ENCODE assay signal across 1 cellular context in genomic region chr7:97027427-97028234, GRCh38.
A peak's percentile ranks its signal among the peaks of the same experiment; 100 is the strongest.
TF ChIP-seq lines count a peak whose summit lies in the region.

No MANE protein-coding gene starts in this region.

TF ChIP-seq in HepG2, 621 proteins besides CTCF, POLR2A, EP300 and RAD21 (continued from another document and continues in another):
- TF ChIP-seq CENPBD1 (CRISPR knock-in tag; IDR thresholded peaks at IDR 0.05; ENCODE audit: borderline replicate concordance, low read depth): no peak
- no peak for TF ChIP-seq RFX5 (IDR thresholded peaks at IDR 0.05; ENCODE audit: low read depth, low read length)
- TF ChIP-seq ZMAT3 (CRISPR knock-in tag; conservative IDR thresholded peaks at IDR 0.05): no peak
- no peak for TF ChIP-seq FOXA1 (IDR thresholded peaks at IDR 0.05)
- TF ChIP-seq FOXA1 (CRISPR knock-in tag; IDR thresholded peaks at IDR 0.05): 0 out of 2 replicates have a peak, but pooled peaks have one; percentile 18
- no peak for TF ChIP-seq ZBTB7A (CRISPR knock-in tag; IDR thresholded peaks at IDR 0.05)
- no peak for TF ChIP-seq NFKBIZ (CRISPR knock-in tag; IDR thresholded peaks at IDR 0.05)
- TF ChIP-seq ZNF407 (CRISPR knock-in tag; IDR thresholded peaks at IDR 0.05; ENCODE audit: not compliant biosample characterization): no peak
- TF ChIP-seq HNRNPL (IDR thresholded peaks at IDR 0.05; ENCODE audit: low read depth, low read length): no peak
- no peak for TF ChIP-seq TCF7L2 (IDR thresholded peaks at IDR 0.05; ENCODE audit: low read depth, low read length)
- no peak for TF ChIP-seq MYPOP (CRISPR knock-in tag; IDR thresholded peaks at IDR 0.05)
- no peak; the same call in 1 of the 2 replicates for TF ChIP-seq PHF21A (CRISPR knock-in tag; IDR thresholded peaks at IDR 0.05)
- TF ChIP-seq EZH2 (conservative IDR thresholded peaks at IDR 0.05; ENCODE audit: low read depth, low read length): no peak
- TF ChIP-seq FOXP4 (CRISPR knock-in tag; IDR thresholded peaks at IDR 0.05): no peak
- TF ChIP-seq ARID5B (CRISPR knock-in tag; IDR thresholded peaks at IDR 0.05): peak; percentile 60
- no peak for TF ChIP-seq ZFYVE20 (CRISPR knock-in tag; IDR thresholded peaks at IDR 0.05; ENCODE audit: borderline replicate concordance, low read depth)
- no peak for TF ChIP-seq KAT8 (CRISPR knock-in tag; IDR thresholded peaks at IDR 0.05)
- TF ChIP-seq SP1 (IDR thresholded peaks at IDR 0.05): no peak
- no peak for TF ChIP-seq SP1 (CRISPR knock-in tag; IDR thresholded peaks at IDR 0.05)
- no peak for TF ChIP-seq ZNF816 (CRISPR knock-in tag; IDR thresholded peaks at IDR 0.05; ENCODE audit: borderline replicate concordance)
- no peak for TF ChIP-seq ZKSCAN5 (CRISPR knock-in tag; IDR thresholded peaks at IDR 0.05)
- TF ChIP-seq ZBTB37 (CRISPR knock-in tag; IDR thresholded peaks at IDR 0.05): no peak
- no peak for TF ChIP-seq ZNF143 (CRISPR knock-in tag; IDR thresholded peaks at IDR 0.05)
- TF ChIP-seq ZNF235 (CRISPR knock-in tag; IDR thresholded peaks at IDR 0.05; ENCODE audit: borderline replicate concordance): no peak
- no peak for TF ChIP-seq MNT (IDR thresholded peaks at IDR 0.05)
- no peak for TF ChIP-seq PBX2 (CRISPR knock-in tag; IDR thresholded peaks at IDR 0.05)
- peak; percentile 27; the same call in 1 of the 2 replicates for TF ChIP-seq ZFX (CRISPR knock-in tag; IDR thresholded peaks at IDR 0.05; ENCODE audit: low read depth)
- TF ChIP-seq ZNF552 (CRISPR knock-in tag; IDR thresholded peaks at IDR 0.05; ENCODE audit: borderline replicate concordance): no peak
- TF ChIP-seq HOXA5 (CRISPR knock-in tag; IDR thresholded peaks at IDR 0.05): no peak
- no peak for TF ChIP-seq ZBTB44 (CRISPR knock-in tag; IDR thresholded peaks at IDR 0.05)
- TF ChIP-seq ZNF607 (CRISPR knock-in tag; IDR thresholded peaks at IDR 0.05; ENCODE audit: borderline replicate concordance): no peak
- TF ChIP-seq KLF6 (CRISPR knock-in tag; IDR thresholded peaks at IDR 0.05): no peak
- TF ChIP-seq ATF2 (CRISPR knock-in tag; IDR thresholded peaks at IDR 0.05): peak; percentile 44; the same call in 1 of the 2 replicates
- TF ChIP-seq MATR3 (CRISPR knock-in tag; IDR thresholded peaks at IDR 0.05): no peak
- no peak for TF ChIP-seq ZNF615 (CRISPR knock-in tag; IDR thresholded peaks at IDR 0.05; ENCODE audit: borderline replicate concordance)
- TF ChIP-seq MEF2D (CRISPR knock-in tag; IDR thresholded peaks at IDR 0.05): no peak
- no peak for TF ChIP-seq ARNT (IDR thresholded peaks at IDR 0.05)
- no peak for TF ChIP-seq DR1 (CRISPR knock-in tag; IDR thresholded peaks at IDR 0.05)
